Comparison of ENCODE assay signal across 19 cellular contexts in the genomic region with DNA sequence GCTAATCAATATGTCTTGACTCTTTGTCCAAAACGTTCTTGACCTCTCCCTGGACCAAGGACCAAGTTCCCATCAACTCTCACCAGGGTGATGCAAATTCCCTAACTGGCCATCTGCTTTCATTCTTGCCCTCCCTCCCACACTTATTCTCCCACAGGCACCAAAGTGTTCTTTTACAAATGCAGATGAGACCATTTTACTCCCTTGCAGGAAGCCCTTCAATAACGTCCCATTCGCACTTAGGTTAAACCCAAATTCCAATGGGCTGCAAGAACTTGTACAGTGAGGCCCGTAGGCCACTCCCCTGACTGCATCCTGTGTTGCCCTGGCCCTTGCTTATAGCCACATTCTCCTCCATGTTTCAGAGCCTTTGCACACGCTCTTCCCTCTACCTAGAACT. TPM values are rescaled to one million over a fixed set of nuclear protein-coding genes. Genes with fewer than 3 reads are reported as not detected.
DNase-seq lines count a peak whose midpoint lies in the region; ATAC-seq and TF ChIP-seq lines count a peak whose summit lies in the region.
"Had no signal": no experiment of that assay in that cellular context is flagged by ENCODE, and none has a peak within 500 bp of the region (broad histone marks: within the 10 kb centered on the region; RNA-seq: fewer than 3 reads in every experiment).

No MANE protein-coding gene starts in this region.

- no peak overlapping the region for H2AK5ac ChIP-seq in H9 (ENCODE audit: insufficient read length, low read length)

- no peak overlapping the region for H4K8ac ChIP-seq in H9 (replicated peaks; ENCODE audit: insufficient read length, low read depth, low read length)

- H3K4me1 ChIP-seq in H9 (ENCODE audit: insufficient read depth, low read length), result peaks cover 6% of the 10 kb centered on the region
- H3K4me1 ChIP-seq in osteoblast (ENCODE audit: insufficient read depth, low read length), result no peaks in the 10 kb centered on the region
- H3K4me1 ChIP-seq in gastroesophageal sphincter, result no peaks in the 10 kb centered on the region

- H2BK5ac ChIP-seq in H9 (ENCODE audit: insufficient read length, low read length), result no peak overlapping the region

- peak overlapping the region; percentile 24 for H3K27ac ChIP-seq in H9 (ENCODE audit: insufficient read length, low read depth, low read length)
- H3K27ac ChIP-seq in osteoblast (ENCODE audit: low read depth, low read length), result no peak overlapping the region
- no peak overlapping the region for H3K27ac ChIP-seq in gastroesophageal sphincter
- H3K27ac ChIP-seq: BLaER1 treated with 17β-estradiol and CSF1 and Interleukin-3, amounts not matched to agents 10 nM and 100 nM had no signal

- WGBS in H9 (ENCODE audit: extremely low coverage, insufficient read length, low lambda C conversion rate), result no CpG with 5 or more reads among the region's 5 CpGs
- 64 to 67% methylated on average over 4 to 5 of the region's 5 CpGs for WGBS in gastroesophageal sphincter (ENCODE audit: low coverage in 1 of 2), 2 donors

- no peak for TF ChIP-seq EP300 in gastroesophageal sphincter (IDR thresholded peaks at IDR 0.05)

- peaks cover 0 to 4% of the 10 kb centered on the region in 2 experiments; a peak in 1 of 5 replicates for H3K9me3 Mint-ChIP-seq in H9
- H3K9me3 Mint-ChIP-seq in WTC11, result peaks cover 4% of the 10 kb centered on the region; the same call in 1 of the 2 replicates
- H3K9me3 Mint-ChIP-seq: CD8-positive, alpha-beta memory T cell had no signal

- H4K91ac ChIP-seq in H9 (ENCODE audit: insufficient read length, low read depth, low read length), result no peak overlapping the region

- H3K79me2 ChIP-seq in H9 (ENCODE audit: insufficient read depth, low read length), result no peaks in the 10 kb centered on the region
- no peaks in the 10 kb centered on the region for H3K79me2 ChIP-seq in osteoblast (ENCODE audit: insufficient read depth, low read length)

- no peak overlapping the region for H2BK15ac ChIP-seq in H9 (ENCODE audit: low read depth, low read length)

- no peaks in the 10 kb centered on the region for H3K9me3 ChIP-seq in H9 (ENCODE audit: control insufficient read depth, low read depth, low read length)
- no peaks in the 10 kb centered on the region for H3K9me3 ChIP-seq in osteoblast (ENCODE audit: low read depth, low read length)
- no peaks in the 10 kb centered on the region for H3K9me3 ChIP-seq in gastroesophageal sphincter
- H3K9me3 ChIP-seq: BLaER1 treated with 17β-estradiol and CSF1 and Interleukin-3, amounts not matched to agents 10 nM and 100 nM; SK-N-SH had no signal

- H3K23ac ChIP-seq in H9 (ENCODE audit: insufficient read length, low read depth, low read length), result no peak overlapping the region

- peaks cover 41 to 49% (median 42%) of the 10 kb centered on the region in 3 experiments for H3K36me3 Mint-ChIP-seq in H9 (ENCODE audit: insufficient read depth in 1 of 3, low read depth in 3 of 3)
- peaks cover 37% of the 10 kb centered on the region for H3K36me3 Mint-ChIP-seq in WTC11

- no peak for TF ChIP-seq CTCF in H9 (conservative IDR thresholded peaks at IDR 0.05)
- no peak for TF ChIP-seq CTCF in WTC11 (IDR thresholded peaks at IDR 0.05)
- no peak for TF ChIP-seq CTCF in osteoblast (IDR thresholded peaks at IDR 0.05; ENCODE audit: extremely low read depth, low read depth, low read length)
- TF ChIP-seq CTCF in gastroesophageal sphincter (IDR thresholded peaks at IDR 0.05), result no peak

- H3K4ac ChIP-seq in H9 (ENCODE audit: low read depth, low read length), result no peak overlapping the region

- H3K9ac ChIP-seq in H9 (ENCODE audit: extremely low read depth, insufficient read length, low read length), result no peak overlapping the region
- H3K9ac ChIP-seq: BLaER1 treated with 17β-estradiol and CSF1 and Interleukin-3, amounts not matched to agents 10 nM and 100 nM; SK-N-SH had no signal

- CTCF ChIA-PET in WTC11 (lab: Charles Lee), result no interaction called here

- no peak overlapping the region for H3K14ac ChIP-seq in H9 (ENCODE audit: insufficient read depth, low read length)

- H3K27me3 ChIP-seq in H9 (ENCODE audit: insufficient read depth, low read length) (no peaks in the 10 kb centered on the region), osteoblast (ENCODE audit: insufficient read depth, low read length) (no peaks in the 10 kb centered on the region), gastroesophageal sphincter (no peaks in the 10 kb centered on the region)
- H3K27me3 ChIP-seq: BLaER1 treated with 17β-estradiol and CSF1 and Interleukin-3, amounts not matched to agents 10 nM and 100 nM had no signal

- no peak overlapping the region for H2BK12ac ChIP-seq in H9 (ENCODE audit: insufficient read length, low read depth, low read length)

- H3T11ph ChIP-seq in H9 (ENCODE audit: low read length), result no peak overlapping the region

- DNase-seq in H9 (peak; percentile 91), WTC11 (ENCODE audit: low spot score) (peak; percentile 61), iPS DF 19.7 (ENCODE audit: low read depth, low spot score) (peak; percentile 97), osteoblast (ENCODE audit: insufficient read length, low spot score, missing footprints) (peak; percentile 59), NCI-H510A (lab: John Stamatoyannopoulos, UW) (no peak)
- DNase-seq: CD8-positive, alpha-beta memory T cell; DMS53; EL; KBM-7; NCI-H1105; NCI-H2081; NCI-H446 treated with DMSO at 0.1 percent for 48 hours; NK-92 treated with Interleukin-12 subunit alpha and Interleukin-12 subunit beta, amount 100 ng/mL, for 24 hours; SHP77; SK-N-SH had no signal

- no peak overlapping the region for H3K56ac ChIP-seq in H9 (ENCODE audit: insufficient read length, low read depth, low read length)

- H3K23me2 ChIP-seq in H9 (ENCODE audit: insufficient read length, low read depth, low read length, poor library complexity, severe bottlenecking), result no peaks in the 10 kb centered on the region

- TF ChIP-seq POLR2A in gastroesophageal sphincter (IDR thresholded peaks at IDR 0.05), result no peak

- no peak overlapping the region for H2AFZ ChIP-seq in H9 (ENCODE audit: low read length)
- no peak overlapping the region for H2AFZ ChIP-seq in osteoblast (ENCODE audit: low read length)

- H2BK20ac ChIP-seq in H9 (ENCODE audit: low read depth, low read length, poor library complexity, severe bottlenecking), result no peak overlapping the region

- H3K18ac ChIP-seq in H9 (ENCODE audit: insufficient read length, low read depth, low read length), result no peak overlapping the region

- H3K4me1 Mint-ChIP-seq in H9 (peaks cover 26 to 30% of the 10 kb centered on the region in 2 experiments), WTC11 (peaks cover 37% of the 10 kb centered on the region)

- H3K4me2 ChIP-seq in H9 (ENCODE audit: insufficient read depth, insufficient read length, low read length), result peak overlapping the region; percentile 3
- H3K4me2 ChIP-seq in osteoblast (ENCODE audit: insufficient read depth, low read length), result no peak overlapping the region
- H3K4me2 ChIP-seq: BLaER1 treated with 17β-estradiol and CSF1 and Interleukin-3, amounts not matched to agents 10 nM and 100 nM; SK-N-SH had no signal

- no peak overlapping the region for H2BK120ac ChIP-seq in H9 (ENCODE audit: low read depth, low read length, poor library complexity, severe bottlenecking)

- H3K27me3 Mint-ChIP-seq in H9 (ENCODE audit: low read depth), result no peaks in the 10 kb centered on the region
- no peaks in the 10 kb centered on the region for H3K27me3 Mint-ChIP-seq in WTC11 (ENCODE audit: low read depth)

- peak; percentile 93 for ATAC-seq in WTC11
- no peak for ATAC-seq in HG03460 (IDR thresholded peaks at IDR 0.05; ENCODE audit: unreplicated experiment)
- ATAC-seq in gastroesophageal sphincter, result no peak

- H4K5ac ChIP-seq in H9 (ENCODE audit: insufficient read length, low read depth, low read length), result no peak overlapping the region

- H4K20me1 ChIP-seq in H9 (ENCODE audit: control insufficient read depth, insufficient read depth, insufficient read length) (no peaks in the 10 kb centered on the region), osteoblast (ENCODE audit: insufficient read depth, low read length) (no peaks in the 10 kb centered on the region)

- peak overlapping the region; percentile 71 to 96 (median 78) for H3K27ac Mint-ChIP-seq in H9
- peak overlapping the region; percentile 96 for H3K27ac Mint-ChIP-seq in WTC11

- H3K4me3 Mint-ChIP-seq in H9 (peak overlapping the region in 1 of 2 experiments; percentile 63; a peak in 3 of 5 replicates), WTC11 (peak overlapping the region; percentile 13; the same call in 1 of the 2 replicates)
- H3K4me3 Mint-ChIP-seq: CD8-positive, alpha-beta memory T cell had no signal

- H3K36me3 ChIP-seq in osteoblast (ENCODE audit: insufficient read depth, low read length) (peaks cover 2% of the 10 kb centered on the region), gastroesophageal sphincter (peaks cover 0 to 21% of the 10 kb centered on the region in 2 donors)

- H3K4me3 ChIP-seq in osteoblast (ENCODE audit: insufficient read depth, low read length) (no peak overlapping the region), gastroesophageal sphincter (no peak overlapping the region)
- H3K4me3 ChIP-seq: BLaER1 treated with 17β-estradiol and CSF1 and Interleukin-3, amounts not matched to agents 10 nM and 100 nM had no signal

- POLR2A ChIA-PET in WTC11 (lab: Charles Lee), result no interaction called here

- no peaks in the 10 kb centered on the region for H3K79me1 ChIP-seq in H9 (ENCODE audit: insufficient read depth, low read depth, low read length, poor library complexity, severe bottlenecking)

RNA-seq across cellular contexts. Expression of gene ARAP3, which starts 7.3 kb away (rescaled TPM):
- total RNA-seq in H9 (2021) (27.3 and 27.6 TPM in 2 replicates), WTC11 (2021) (51.2 to 60.4 TPM (median 53.4 TPM) in 3 replicates), osteoblast (2.1 and 2.2 TPM in 2 replicates), gastroesophageal sphincter (1 to 10 TPM; 5.3 to 7.2 (median 6.2) TPM)
- total RNA-seq: OCI-LY7 had no signal

RNA-seq across cellular contexts. Expression of gene FCHSD1, which starts 23.5 kb away (rescaled TPM):
- total RNA-seq in H9 (2021) (23.1 and 23.4 TPM in 2 replicates), WTC11 (2021) (43.6 to 50.3 TPM (median 44.8 TPM) in 3 replicates), osteoblast (21.8 and 22.4 TPM in 2 replicates), gastroesophageal sphincter (10 to 100 TPM in 3 of 4 donors, 1 to 10 TPM in 1; 8.2 to 14.8 (median 13.3) TPM)

RNA-seq across cellular contexts. Expression of gene RELL2, which starts 38.0 kb away (rescaled TPM):
- total RNA-seq in H9 (2021) (9.8 and 11.1 TPM in 2 replicates), WTC11 (2021) (19.3 to 23.8 TPM (median 21.4 TPM) in 3 replicates), osteoblast (4.4 and 5.1 TPM in 2 replicates), gastroesophageal sphincter (1 to 10 TPM; 2.3 to 5.4 (median 2.8) TPM)

RNA-seq across cellular contexts. Expression of gene HDAC3, which starts 38.1 kb away (rescaled TPM):
- total RNA-seq in H9 (2021) (98.3 and 98.5 TPM in 2 replicates), WTC11 (2021) (84.7 to 96.2 TPM (median 94.5 TPM) in 3 replicates), osteoblast (47.8 and 50.4 TPM in 2 replicates), gastroesophageal sphincter (10 to 100 TPM; 35.4 to 77.8 (median 37.7) TPM)

RNA-seq across cellular contexts. Expression of gene DIAPH1, which starts 55.9 kb away (rescaled TPM):
- total RNA-seq in H9 (2021) (117 and 123 TPM in 2 replicates), WTC11 (2021) (90.9 to 109 TPM (median 96.0 TPM) in 3 replicates), osteoblast (18.5 and 19.2 TPM in 2 replicates), gastroesophageal sphincter (10 to 100 TPM; 35.2 to 62.3 (median 53.4) TPM)
